In the genomic region with DNA sequence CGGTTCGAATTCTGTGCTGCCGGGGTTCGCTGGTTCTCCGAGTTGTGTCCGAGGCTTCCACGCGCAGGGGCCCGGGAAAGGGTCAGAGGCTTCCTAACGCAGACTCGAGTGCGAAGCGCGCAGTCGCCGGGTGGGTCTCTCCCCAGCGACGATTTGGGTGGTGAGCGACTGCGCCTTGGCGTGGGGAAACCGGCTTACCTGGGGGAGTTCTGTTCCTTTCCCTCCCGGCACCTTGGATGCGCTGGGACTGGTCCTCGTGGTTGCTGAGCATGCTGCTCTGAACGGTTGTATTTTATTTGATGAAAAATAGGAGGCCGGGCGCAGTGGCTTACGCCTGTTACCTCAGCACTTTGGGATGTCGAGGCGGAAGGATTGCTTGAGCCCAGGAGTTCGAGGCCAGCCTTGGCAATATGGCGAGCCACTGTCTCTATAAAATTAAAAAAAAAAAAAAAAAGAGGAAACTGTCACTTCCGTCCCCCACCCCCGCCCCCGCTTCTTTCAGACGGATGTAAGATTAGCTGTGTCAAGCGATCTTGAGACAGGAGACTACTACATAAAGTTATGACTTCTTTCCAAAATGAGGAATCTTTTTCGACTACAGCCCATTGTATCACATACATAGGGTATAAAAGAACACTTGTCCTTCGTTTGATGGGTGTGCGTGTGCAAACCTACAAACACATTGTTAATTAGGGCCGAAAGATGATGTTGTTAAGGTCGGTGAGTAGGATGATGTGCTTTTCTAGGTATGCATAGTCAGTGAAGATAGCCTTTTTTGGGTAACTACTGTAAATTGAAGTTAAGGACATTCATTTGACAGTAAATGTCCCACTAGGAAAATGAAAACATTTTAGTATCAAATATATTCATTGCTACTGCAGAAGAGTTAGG, we compare ENCODE assay signal across 8 cellular contexts. TPM values are rescaled to one million over a fixed set of nuclear protein-coding genes. Genes with fewer than 3 reads are reported as not detected.
DNase-seq lines count a peak whose midpoint lies in the region; ATAC-seq and TF ChIP-seq lines count a peak whose summit lies in the region.

A gene with protein sequence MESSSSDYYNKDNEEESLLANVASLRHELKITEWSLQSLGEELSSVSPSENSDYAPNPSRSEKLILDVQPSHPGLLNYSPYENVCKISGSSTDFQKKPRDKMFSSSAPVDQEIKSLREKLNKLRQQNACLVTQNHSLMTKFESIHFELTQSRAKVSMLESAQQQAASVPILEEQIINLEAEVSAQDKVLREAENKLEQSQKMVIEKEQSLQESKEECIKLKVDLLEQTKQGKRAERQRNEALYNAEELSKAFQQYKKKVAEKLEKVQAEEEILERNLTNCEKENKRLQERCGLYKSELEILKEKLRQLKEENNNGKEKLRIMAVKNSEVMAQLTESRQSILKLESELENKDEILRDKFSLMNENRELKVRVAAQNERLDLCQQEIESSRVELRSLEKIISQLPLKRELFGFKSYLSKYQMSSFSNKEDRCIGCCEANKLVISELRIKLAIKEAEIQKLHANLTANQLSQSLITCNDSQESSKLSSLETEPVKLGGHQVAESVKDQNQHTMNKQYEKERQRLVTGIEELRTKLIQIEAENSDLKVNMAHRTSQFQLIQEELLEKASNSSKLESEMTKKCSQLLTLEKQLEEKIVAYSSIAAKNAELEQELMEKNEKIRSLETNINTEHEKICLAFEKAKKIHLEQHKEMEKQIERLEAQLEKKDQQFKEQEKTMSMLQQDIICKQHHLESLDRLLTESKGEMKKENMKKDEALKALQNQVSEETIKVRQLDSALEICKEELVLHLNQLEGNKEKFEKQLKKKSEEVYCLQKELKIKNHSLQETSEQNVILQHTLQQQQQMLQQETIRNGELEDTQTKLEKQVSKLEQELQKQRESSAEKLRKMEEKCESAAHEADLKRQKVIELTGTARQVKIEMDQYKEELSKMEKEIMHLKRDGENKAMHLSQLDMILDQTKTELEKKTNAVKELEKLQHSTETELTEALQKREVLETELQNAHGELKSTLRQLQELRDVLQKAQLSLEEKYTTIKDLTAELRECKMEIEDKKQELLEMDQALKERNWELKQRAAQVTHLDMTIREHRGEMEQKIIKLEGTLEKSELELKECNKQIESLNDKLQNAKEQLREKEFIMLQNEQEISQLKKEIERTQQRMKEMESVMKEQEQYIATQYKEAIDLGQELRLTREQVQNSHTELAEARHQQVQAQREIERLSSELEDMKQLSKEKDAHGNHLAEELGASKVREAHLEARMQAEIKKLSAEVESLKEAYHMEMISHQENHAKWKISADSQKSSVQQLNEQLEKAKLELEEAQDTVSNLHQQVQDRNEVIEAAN (N-terminal part only) (plus strand): TSS at position 2 of the 891 bp plus-strand sequence. CDS start 2,638 bp downstream, outside the sequence.

- H3K4me1 ChIP-seq in OCI-LY3 (ENCODE audit: low read length) = peaks cover 19% of the 10 kb centered on the region
- peaks cover 6% of the 10 kb centered on the region for H3K4me1 ChIP-seq in iPS-15b (ENCODE audit: control insufficient read depth, insufficient read depth, low read length)

- H3K27ac ChIP-seq in OCI-LY3 (ENCODE audit: low read length) = peak within 1 kb of the TSS; percentile 97

- peak within 1 kb of the TSS; percentile 100 for H3K9ac ChIP-seq in OCI-LY3 (ENCODE audit: low read length)
- H3K9ac ChIP-seq in iPS-15b (ENCODE audit: low read depth, low read length) = peak within 1 kb of the TSS; percentile 74

- H3K27me3 Mint-ChIP-seq in activated naive CD4-positive, alpha-beta T cell treated with anti-CD3 and anti-CD28 coated beads, Interleukin-2, amount 10 ng/mL, durations not matched to agents 7 days and 5 days = no peaks in the 10 kb centered on the region

- H4K20me1 ChIP-seq in OCI-LY3 (ENCODE audit: insufficient read depth, low read length) = peaks cover 24% of the 10 kb centered on the region

- H2AFZ ChIP-seq in OCI-LY3 (ENCODE audit: low read depth, low read length) = peak within 1 kb of the TSS; percentile 75; the same call in 1 of the 2 replicates

- CTCF ChIA-PET in activated naive CD4-positive, alpha-beta T cell treated with anti-CD3 and anti-CD28 coated beads, Interleukin-2, amount 10 ng/mL, durations not matched to agents 7 days and 5 days (lab: Charles Lee) = interaction anchor here (1.3 kb wide), 1 partner anchor 31 kb away, joined by 3 read pairs; no protein-coding TSS in a partner anchor

- H3K9me3 ChIP-seq in OCI-LY3 (ENCODE audit: insufficient read depth, low read length) (no peaks in the 10 kb centered on the region), iPS-15b (ENCODE audit: control insufficient read depth, insufficient read depth, low read length) (no peaks in the 10 kb centered on the region)

- TF ChIP-seq CTCF in OCI-LY3 (IDR thresholded peaks at IDR 0.05; ENCODE audit: low read depth, low read length) = no peak

- H3K4me2 ChIP-seq in OCI-LY3 (ENCODE audit: low read length) = peak within 1 kb of the TSS; percentile 94

- ATAC-seq in HG02852 (IDR thresholded peaks at IDR 0.05; ENCODE audit: unreplicated experiment) = peak; percentile 7

- H3K9me3 Mint-ChIP-seq in activated naive CD4-positive, alpha-beta T cell treated with anti-CD3 and anti-CD28 coated beads, Interleukin-2, amount 10 ng/mL, durations not matched to agents 7 days and 5 days = no peaks in the 10 kb centered on the region

- H3K4me1 Mint-ChIP-seq in activated naive CD4-positive, alpha-beta T cell treated with anti-CD3 and anti-CD28 coated beads, Interleukin-2, amount 10 ng/mL, durations not matched to agents 7 days and 5 days = peaks cover 59% of the 10 kb centered on the region

- H3K4me3 Mint-ChIP-seq in activated naive CD4-positive, alpha-beta T cell treated with anti-CD3 and anti-CD28 coated beads, Interleukin-2, amount 10 ng/mL, durations not matched to agents 7 days and 5 days = peak within 1 kb of the TSS; percentile 87

- H3K36me3 Mint-ChIP-seq in activated naive CD4-positive, alpha-beta T cell treated with anti-CD3 and anti-CD28 coated beads, Interleukin-2, amount 10 ng/mL, durations not matched to agents 7 days and 5 days = peaks cover 40% of the 10 kb centered on the region

- H3K27ac Mint-ChIP-seq in activated naive CD4-positive, alpha-beta T cell treated with anti-CD3 and anti-CD28 coated beads, Interleukin-2, amount 10 ng/mL, durations not matched to agents 7 days and 5 days = peak within 1 kb of the TSS; percentile 99

- DNase-seq in activated T-cell treated with anti-CD3 and anti-CD28 coated beads for 1 hour (ENCODE audit: low read depth) = peak; percentile 42
- no peak for DNase-seq in activated T-cell treated with anti-CD3 and anti-CD28 coated beads, Interleukin-2, amount 50 U/mL, for 48 hours
- DNase-seq in activated naive CD4-positive, alpha-beta T cell treated with anti-CD3 and anti-CD28 coated beads, Interleukin-2, amount 10 ng/mL, durations not matched to agents 7 days and 5 days = peak; percentile 71
- peak; percentile 40 for DNase-seq in stimulated activated CD4-positive, alpha-beta T cell treated with anti-CD3 and anti-CD28 coated beads, Interleukin-2, amount 100 ng/mL, for 4 hours (ENCODE audit: low read depth)
- no peak for DNase-seq in mesenteric fat pad (ENCODE audit: low spot score)

- peak within 1 kb of the TSS; percentile 100 for H3K4me3 ChIP-seq in OCI-LY3 (ENCODE audit: low read length)
- peak within 1 kb of the TSS; percentile 97 for H3K4me3 ChIP-seq in iPS-15b (ENCODE audit: low read depth, low read length)

- H3K79me2 ChIP-seq in OCI-LY3 (ENCODE audit: low read length) = peaks cover 67% of the 10 kb centered on the region

- H3K27me3 ChIP-seq in OCI-LY3 (ENCODE audit: low read depth, low read length) (no peaks in the 10 kb centered on the region), iPS-15b (ENCODE audit: control insufficient read depth, insufficient read depth, low read length) (no peaks in the 10 kb centered on the region)

- peaks cover 15% of the 10 kb centered on the region for H3K36me3 ChIP-seq in OCI-LY3 (replicated peaks; ENCODE audit: low read depth, low read length)
- H3K36me3 ChIP-seq in iPS-15b (ENCODE audit: control insufficient read depth, insufficient read depth, low read length) = no peaks in the 10 kb centered on the region

RNA-seq across cellular contexts. Expression of the gene that starts here (rescaled TPM):
- total RNA-seq in mesenteric fat pad = 6.9 TPM

Comparison
In these comparisons a context has a peak if more than half of its experiments do, and no peak if none do; other contexts are left out.
1. DNase-seq: peak in activated T-cell treated with anti-CD3 and anti-CD28 coated beads for 1 hour (single experiment), activated naive CD4-positive, alpha-beta T cell treated with anti-CD3 and anti-CD28 coated beads, Interleukin-2, amount 10 ng/mL, durations not matched to agents 7 days and 5 days (single experiment) and stimulated activated CD4-positive, alpha-beta T cell treated with anti-CD3 and anti-CD28 coated beads, Interleukin-2, amount 100 ng/mL, for 4 hours (single experiment); none in activated T-cell treated with anti-CD3 and anti-CD28 coated beads, Interleukin-2, amount 50 U/mL, for 48 hours (0 of 2) and mesenteric fat pad (single experiment).